ENCODE assay signal across 13 cellular contexts in the genomic region with DNA sequence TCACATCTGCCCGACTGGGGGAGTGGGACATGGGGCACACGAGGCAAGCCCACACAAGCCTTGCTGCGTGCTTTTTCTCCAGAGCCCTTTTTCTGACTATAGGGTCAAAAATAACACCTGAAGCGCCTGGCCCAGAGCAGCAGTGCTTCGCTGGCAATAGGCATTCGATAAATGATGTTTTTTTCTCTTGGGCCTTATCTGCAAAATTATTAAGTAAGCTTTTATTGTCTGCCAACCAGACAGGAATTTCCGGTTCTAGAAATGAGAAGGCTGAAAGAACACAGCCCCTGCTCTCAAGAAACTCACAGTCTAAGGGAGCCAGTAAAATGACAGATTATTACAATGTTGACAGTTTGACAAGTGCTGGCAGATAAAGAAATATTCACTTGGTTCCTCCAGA. TPM values are rescaled to one million over a fixed set of nuclear protein-coding genes. Genes with fewer than 3 reads are reported as not detected.
A peak's percentile ranks its signal among the peaks of the same experiment; 100 is the strongest.
DNase-seq lines count a peak whose midpoint lies in the region; ATAC-seq and TF ChIP-seq lines count a peak whose summit lies in the region.
"Had no signal": no experiment of that assay in that cellular context is flagged by ENCODE, and none has a peak within 500 bp of the region (broad histone marks: within the 10 kb centered on the region; RNA-seq: fewer than 3 reads in every experiment).

No MANE protein-coding gene starts in this region.

- H3K9ac ChIP-seq in liver (ENCODE audit: low read depth in 1 of 2, low read length in 2 of 2), result no peak overlapping the region

- H3K27ac ChIP-seq in liver (ENCODE audit: low read depth in 1 of 2, low read length in 2 of 2) (no peak overlapping the region), thymus (ENCODE audit: low read depth) (peak overlapping the region; percentile 60)
- H3K27ac ChIP-seq in CD8-positive, alpha-beta T cell (ENCODE audit: low read depth, low read length), result no peak overlapping the region

- POLR2A ChIA-PET in CD8-positive, alpha-beta T cell (lab: Charles Lee), result interaction anchor here (0.6 to 1.2 kb wide), 2 partner anchors 61 to 101 kb away, joined by 3 to 5 read pairs; a partner anchor contains a TSS

- TF ChIP-seq CTCF in brain (conservative IDR thresholded peaks at IDR 0.05), result no peak
- TF ChIP-seq CTCF in liver (IDR thresholded peaks at IDR 0.05; ENCODE audit: low read depth, low read length, missing input control), result no peak
- no peak for TF ChIP-seq CTCF in CD8-positive, alpha-beta T cell (IDR thresholded peaks at IDR 0.05)

- H3K4me3 Mint-ChIP-seq in brain, result peak overlapping the region in 1 of 5 experiments; percentile 24
- no peak overlapping the region for H3K4me3 Mint-ChIP-seq in CD8-positive, alpha-beta T cell
- H3K4me3 Mint-ChIP-seq in activated T-helper 1 cell treated with anti-CD3 and anti-CD28 coated beads, Interleukin-12 subunit alpha, Interleukin-12 subunit beta, Interleukin-2, Interleukin-4 antibody, amounts not matched to agents 30 ng/mL and 10 ng/mL and 1 ng/mL, durations not matched to agents 14 hours and 24 hours and 36 hours, result no peak overlapping the region

- H3K27me3 ChIP-seq in liver (ENCODE audit: control insufficient read depth in 4 of 4, insufficient read depth in 4 of 4, low read length in 3 of 4) (no peaks in the 10 kb centered on the region), thymus (ENCODE audit: control insufficient read depth, insufficient read depth) (no peaks in the 10 kb centered on the region)
- H3K27me3 ChIP-seq in CD8-positive, alpha-beta T cell (ENCODE audit: insufficient read depth, low read length), result no peaks in the 10 kb centered on the region

- no peak for ATAC-seq in CD8-positive, alpha-beta T cell
- ATAC-seq: stimulated activated naive CD8-positive, alpha-beta T cell treated with anti-CD3 and anti-CD28 coated beads, Interleukin-15, Interleukin-2, amounts not matched to agents 100 U/mL and 50 U/mL, for 24 hours had no signal

- H3K4me1 ChIP-seq in liver (ENCODE audit: control insufficient read depth in 4 of 4, insufficient read depth in 4 of 4, low read length in 3 of 4), result peaks cover 13 to 38% (median 25%) of the 10 kb centered on the region in 4 donors
- H3K4me1 ChIP-seq in thymus (ENCODE audit: control insufficient read depth, insufficient read depth, low read length), result peaks cover 21% of the 10 kb centered on the region
- H3K4me1 ChIP-seq in CD8-positive, alpha-beta T cell (ENCODE audit: insufficient read depth, low read length), result peaks cover 24% of the 10 kb centered on the region

- peaks cover 11% of the 10 kb centered on the region for H3K27me3 Mint-ChIP-seq in brain
- H3K27me3 Mint-ChIP-seq in CD8-positive, alpha-beta T cell (ENCODE audit: low read depth), result no peaks in the 10 kb centered on the region
- H3K27me3 Mint-ChIP-seq in activated T-helper 1 cell treated with anti-CD3 and anti-CD28 coated beads, Interleukin-12 subunit alpha, Interleukin-12 subunit beta, Interleukin-2, Interleukin-4 antibody, amounts not matched to agents 30 ng/mL and 10 ng/mL and 1 ng/mL, durations not matched to agents 14 hours and 24 hours and 36 hours (ENCODE audit: insufficient read depth), result no peaks in the 10 kb centered on the region

- intact Hi-C loops in CD8-positive, alpha-beta T cell (cut with DNase I, micrococcal nuclease), result no loop called here
- intact Hi-C loops in activated T-helper 1 cell treated with anti-CD3 and anti-CD28 coated beads, Interleukin-12 subunit alpha, Interleukin-12 subunit beta, Interleukin-2, Interleukin-4 antibody, amounts not matched to agents 30 ng/mL and 10 ng/mL and 1 ng/mL, durations not matched to agents 14 hours and 24 hours and 36 hours (cut with micrococcal nuclease), result no loop called here

- H3K9me3 ChIP-seq in liver (ENCODE audit: control insufficient read depth in 4 of 4, low read length in 3 of 4) (no peaks in the 10 kb centered on the region), thymus (ENCODE audit: control insufficient read depth) (no peaks in the 10 kb centered on the region)
- H3K9me3 ChIP-seq in CD8-positive, alpha-beta T cell (ENCODE audit: low read length), result no peaks in the 10 kb centered on the region

- 71% methylated on average over 7 of the region's 7 CpGs for WGBS in liver
- 95% methylated on average over 7 of the region's 7 CpGs for WGBS in thymus

- no peaks in the 10 kb centered on the region for H3K36me3 Mint-ChIP-seq in brain
- H3K36me3 Mint-ChIP-seq in CD8-positive, alpha-beta T cell, result peaks cover 8% of the 10 kb centered on the region
- H3K36me3 Mint-ChIP-seq in activated T-helper 1 cell treated with anti-CD3 and anti-CD28 coated beads, Interleukin-12 subunit alpha, Interleukin-12 subunit beta, Interleukin-2, Interleukin-4 antibody, amounts not matched to agents 30 ng/mL and 10 ng/mL and 1 ng/mL, durations not matched to agents 14 hours and 24 hours and 36 hours (ENCODE audit: low read depth), result no peaks in the 10 kb centered on the region

- CTCF ChIA-PET in CD8-positive, alpha-beta T cell (lab: Charles Lee), result interaction anchor here (1.2 to 19.6 kb wide), 4 partner anchors 8 to 103 kb away, joined by 6 to 340 read pairs (median 174); a partner anchor contains a TSS

- H3K4me3 ChIP-seq in liver (ENCODE audit: low read depth in 1 of 3, low read length in 3 of 3), result no peak overlapping the region
- H3K4me3 ChIP-seq in thymus (ENCODE audit: low read length), result no peak overlapping the region
- no peak overlapping the region for H3K4me3 ChIP-seq in CD8-positive, alpha-beta T cell (ENCODE audit: low read depth, low read length)

- peak overlapping the region in 3 of 5 experiments; percentile 64 to 90 (median 70) for H3K27ac Mint-ChIP-seq in brain
- no peak overlapping the region for H3K27ac Mint-ChIP-seq in CD8-positive, alpha-beta T cell
- no peak overlapping the region for H3K27ac Mint-ChIP-seq in activated T-helper 1 cell treated with anti-CD3 and anti-CD28 coated beads, Interleukin-12 subunit alpha, Interleukin-12 subunit beta, Interleukin-2, Interleukin-4 antibody, amounts not matched to agents 30 ng/mL and 10 ng/mL and 1 ng/mL, durations not matched to agents 14 hours and 24 hours and 36 hours

- H3K9me3 Mint-ChIP-seq in brain, result no peaks in the 10 kb centered on the region
- H3K9me3 Mint-ChIP-seq in CD8-positive, alpha-beta T cell, result no peaks in the 10 kb centered on the region
- H3K9me3 Mint-ChIP-seq in activated T-helper 1 cell treated with anti-CD3 and anti-CD28 coated beads, Interleukin-12 subunit alpha, Interleukin-12 subunit beta, Interleukin-2, Interleukin-4 antibody, amounts not matched to agents 30 ng/mL and 10 ng/mL and 1 ng/mL, durations not matched to agents 14 hours and 24 hours and 36 hours, result no peaks in the 10 kb centered on the region

- no peak for TF ChIP-seq RAD21 in liver (IDR thresholded peaks at IDR 0.05)

- H3K36me3 ChIP-seq in liver (ENCODE audit: control insufficient read depth in 4 of 4, insufficient read depth in 3 of 4, low read depth in 1 of 4, low read length in 3 of 4), result no peaks in the 10 kb centered on the region
- H3K36me3 ChIP-seq in thymus (ENCODE audit: control insufficient read depth, insufficient read depth), result no peaks in the 10 kb centered on the region
- H3K36me3 ChIP-seq in CD8-positive, alpha-beta T cell (ENCODE audit: insufficient read depth, low read length), result no peaks in the 10 kb centered on the region

- peaks cover 30% of the 10 kb centered on the region for H3K4me1 Mint-ChIP-seq in brain
- peaks cover 31% of the 10 kb centered on the region for H3K4me1 Mint-ChIP-seq in CD8-positive, alpha-beta T cell (ENCODE audit: low read depth)
- peaks cover 33% of the 10 kb centered on the region for H3K4me1 Mint-ChIP-seq in activated T-helper 1 cell treated with anti-CD3 and anti-CD28 coated beads, Interleukin-12 subunit alpha, Interleukin-12 subunit beta, Interleukin-2, Interleukin-4 antibody, amounts not matched to agents 30 ng/mL and 10 ng/mL and 1 ng/mL, durations not matched to agents 14 hours and 24 hours and 36 hours (ENCODE audit: low read depth)

- peak in 2 of 3 experiments; percentile 15 to 28 for DNase-seq in NCI-H1417 (lab: John Stamatoyannopoulos, UW)
- no peak for DNase-seq in NCI-H1417 treated with DMSO at 0.1 percent for 48 hours (lab: John Stamatoyannopoulos, UW)
- DNase-seq in NCI-H69 (lab: John Stamatoyannopoulos, UW), result no peak
- no peak for DNase-seq in CD8-positive, alpha-beta T cell
- DNase-seq in activated T-helper 1 cell treated with anti-CD3 and anti-CD28 coated beads, Interleukin-12 subunit alpha, Interleukin-12 subunit beta, Interleukin-2, Interleukin-4 antibody, amounts not matched to agents 30 ng/mL and 10 ng/mL and 1 ng/mL, durations not matched to agents 14 hours and 24 hours and 36 hours (ENCODE audit: low spot score), result no peak
- DNase-seq: activated CD4-positive, alpha-beta T cell treated with anti-CD3 and anti-CD28 coated beads for 4 hours; NCI-H1436 treated with DMSO at 0.1 percent for 48 hours; stimulated activated naive CD8-positive, alpha-beta T cell treated with anti-CD3 and anti-CD28 coated beads, Interleukin-15, Interleukin-2, amounts not matched to agents 100 U/mL and 50 U/mL, for 24 hours had no signal

RNA-seq across cellular contexts. Expression of a gene that starts 2.7 kb away (rescaled TPM):
- 58.7 TPM for polyA plus RNA-seq in brain (ENCODE audit: insufficient read depth, low read depth, low replicate concordance)
- 100 to 1,000 TPM; 122 to 133 TPM for total RNA-seq in liver
- 100 to 1,000 TPM in 1 of 2 donors, 10 to 100 TPM in 1; 61.8 to 106 TPM for polyA plus RNA-seq in liver
- polyA plus RNA-seq in thymus, result 56.2 TPM
- total RNA-seq in CD8-positive, alpha-beta T cell, result 10 to 100 TPM; 80.8 to 86.7 TPM
- total RNA-seq in activated T-helper 1 cell treated with anti-CD3 and anti-CD28 coated beads, Interleukin-12 subunit alpha, Interleukin-12 subunit beta, Interleukin-2, Interleukin-4 antibody, amounts not matched to agents 30 ng/mL and 10 ng/mL and 1 ng/mL, durations not matched to agents 14 hours and 24 hours and 36 hours, result 66.2 and 70.5 TPM in 2 replicates

RNA-seq across cellular contexts. Expression of a gene that starts 24.7 kb away (rescaled TPM):
- polyA plus RNA-seq in brain (ENCODE audit: insufficient read depth, low read depth, low replicate concordance) (119 TPM), liver (100 to 1,000 TPM; 121 to 161 TPM), thymus (76.1 TPM)
- 10 to 100 TPM; 28.5 to 68.6 TPM for total RNA-seq in liver
- total RNA-seq in CD8-positive, alpha-beta T cell, result 1 to 10 TPM; 7.1 to 7.2 TPM
- 18.6 and 20.3 TPM in 2 replicates for total RNA-seq in activated T-helper 1 cell treated with anti-CD3 and anti-CD28 coated beads, Interleukin-12 subunit alpha, Interleukin-12 subunit beta, Interleukin-2, Interleukin-4 antibody, amounts not matched to agents 30 ng/mL and 10 ng/mL and 1 ng/mL, durations not matched to agents 14 hours and 24 hours and 36 hours

RNA-seq across cellular contexts. Expression of a gene that starts 25.1 kb away (rescaled TPM):
- 115 TPM for polyA plus RNA-seq in brain (ENCODE audit: insufficient read depth, low read depth, low replicate concordance)
- 100 to 1,000 TPM in 1 of 2 donors, 10 to 100 TPM in 1; 79.9 to 116 TPM for total RNA-seq in liver
- 10 to 100 TPM; 63.6 to 69.2 TPM for polyA plus RNA-seq in liver
- polyA plus RNA-seq in thymus, result 67.2 TPM
- total RNA-seq in CD8-positive, alpha-beta T cell, result 10 to 100 TPM; 44.7 to 50.4 TPM
- 88.0 and 90.2 TPM in 2 replicates for total RNA-seq in activated T-helper 1 cell treated with anti-CD3 and anti-CD28 coated beads, Interleukin-12 subunit alpha, Interleukin-12 subunit beta, Interleukin-2, Interleukin-4 antibody, amounts not matched to agents 30 ng/mL and 10 ng/mL and 1 ng/mL, durations not matched to agents 14 hours and 24 hours and 36 hours

RNA-seq across cellular contexts. Expression of a gene that starts 34.2 kb away (rescaled TPM):
- polyA plus RNA-seq in brain (ENCODE audit: insufficient read depth, low read depth, low replicate concordance), result 0.39 TPM
- total RNA-seq in liver, result 1 to 10 TPM in 1 of 2 donors, under 1 TPM in 1; 0.42 to 1.4 TPM
- 1 to 10 TPM; 2.1 to 2.7 TPM for polyA plus RNA-seq in liver
- polyA plus RNA-seq in thymus, result 1.0 TPM
- total RNA-seq in CD8-positive, alpha-beta T cell, result 1 to 10 TPM; 2.2 to 2.5 TPM
- total RNA-seq in activated T-helper 1 cell treated with anti-CD3 and anti-CD28 coated beads, Interleukin-12 subunit alpha, Interleukin-12 subunit beta, Interleukin-2, Interleukin-4 antibody, amounts not matched to agents 30 ng/mL and 10 ng/mL and 1 ng/mL, durations not matched to agents 14 hours and 24 hours and 36 hours, result 0.54 and 0.78 TPM in 2 replicates
- total RNA-seq: A172 had no signal
- polyA plus RNA-seq: fibroblast of lung had no signal

Comparison
In these comparisons a context has a peak if more than half of its experiments do, and no peak if none do; other contexts are left out.
1. DNase-seq: peak in NCI-H1417 (2 of 3); none in NCI-H1417 treated with DMSO at 0.1 percent for 48 hours (single experiment), NCI-H69 (single experiment), CD8-positive, alpha-beta T cell (0 of 7) and activated T-helper 1 cell treated with anti-CD3 and anti-CD28 coated beads, Interleukin-12 subunit alpha, Interleukin-12 subunit beta, Interleukin-2, Interleukin-4 antibody, amounts not matched to agents 30 ng/mL and 10 ng/mL and 1 ng/mL, durations not matched to agents 14 hours and 24 hours and 36 hours (single experiment).
2. H3K27ac Mint-ChIP-seq: peak in brain (3 of 5); none in CD8-positive, alpha-beta T cell (single experiment) and activated T-helper 1 cell treated with anti-CD3 and anti-CD28 coated beads, Interleukin-12 subunit alpha, Interleukin-12 subunit beta, Interleukin-2, Interleukin-4 antibody, amounts not matched to agents 30 ng/mL and 10 ng/mL and 1 ng/mL, durations not matched to agents 14 hours and 24 hours and 36 hours (single experiment).